ENCODE assay signal across 8 cellular contexts in the genomic region with DNA sequence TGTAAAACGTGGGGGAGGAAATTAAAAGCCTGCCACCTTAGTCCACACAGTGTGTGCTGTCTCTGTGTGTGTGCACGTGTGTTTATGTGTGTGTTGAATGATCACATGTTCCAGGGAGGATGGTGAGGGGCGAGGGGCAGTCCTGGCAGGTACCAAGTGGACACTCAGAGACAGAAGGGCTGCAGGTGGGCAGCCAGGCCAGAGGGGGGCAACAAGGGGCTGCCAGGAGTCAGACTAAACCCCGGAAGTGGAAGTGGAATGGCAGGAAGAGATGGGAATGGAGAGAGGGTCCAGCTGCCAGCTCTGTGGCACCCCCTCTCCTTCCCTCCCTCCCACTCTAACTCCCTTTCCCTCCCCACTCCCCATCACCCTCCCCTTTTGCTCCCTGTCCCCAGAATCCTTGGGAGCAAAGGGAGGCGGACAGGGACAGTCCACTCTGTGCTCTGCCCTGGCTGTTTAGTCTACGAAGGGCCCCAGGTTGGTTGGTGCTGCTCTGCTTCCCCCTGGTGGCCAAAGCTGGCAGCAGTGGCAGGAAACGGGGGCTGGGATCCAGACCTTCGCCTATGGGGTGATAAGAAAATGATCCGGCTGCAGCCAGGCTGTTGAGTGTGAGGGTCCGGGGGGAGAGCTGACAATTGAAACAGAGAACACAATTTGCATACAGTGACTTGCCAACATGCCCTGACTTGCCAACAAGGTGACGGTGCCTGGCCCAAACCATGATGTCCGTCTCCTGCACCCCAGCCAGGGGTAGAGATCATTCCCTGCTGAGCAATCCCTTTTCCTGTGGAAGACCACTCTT. TPM values are rescaled to one million over a fixed set of nuclear protein-coding genes. Genes with fewer than 3 reads are reported as not detected.
DNase-seq lines count a peak whose midpoint lies in the region; ATAC-seq and TF ChIP-seq lines count a peak whose summit lies in the region.

No MANE protein-coding gene starts in this region.

- 31 to 32% methylated on average over 12 of the region's 12 CpGs for WGBS in thyroid gland, 2 donors

- H3K4me2 ChIP-seq in parathyroid adenoma (ENCODE audit: low read length), result no peak overlapping the region

- H3K4me1 ChIP-seq in SJSA1 (replicated peaks) (peaks cover 5% of the 10 kb centered on the region; the same call in 1 of the 2 replicates), parathyroid adenoma (no peaks in the 10 kb centered on the region), thyroid gland (peaks cover 10 to 23% of the 10 kb centered on the region in 2 donors)

- peak; percentile 98 for TF ChIP-seq CTCF in LNCAP (IDR thresholded peaks at IDR 0.05)
- peak; percentile 88 for TF ChIP-seq CTCF in parathyroid adenoma (IDR thresholded peaks at IDR 0.05)
- TF ChIP-seq CTCF in thyroid gland (IDR thresholded peaks at IDR 0.05), result peak; percentile 77 to 95 (median 82)

- H3K4me3 ChIP-seq in SJSA1 (no peak overlapping the region), parathyroid adenoma (ENCODE audit: low read depth, low read length) (no peak overlapping the region), thyroid gland (replicated peaks in 1 of 3) (no peak overlapping the region)

- no peaks in the 10 kb centered on the region for H3K79me2 ChIP-seq in parathyroid adenoma

- ATAC-seq in GM19023 (IDR thresholded peaks at IDR 0.05; ENCODE audit: unreplicated experiment) (peak; percentile 77), Right ventricle myocardium inferior (peak; percentile 59)

- peak; percentile 90 for DNase-seq in AG20443 (ENCODE audit: low spot score)
- DNase-seq in SJSA1 (ENCODE audit: low read depth in 1 of 2, low spot score in 2 of 2), result peak; percentile 59 to 69
- peak; percentile 63 for DNase-seq in activated naive CD4-positive, alpha-beta T cell treated with anti-CD3 and anti-CD28 coated beads, Interleukin-2, amount 50 U/mL, for 16 hours
- DNase-seq in Right ventricle myocardium inferior (ENCODE audit: missing footprints), result peak; percentile 86
- peak; percentile 74 to 79 for DNase-seq in thyroid gland

- TF ChIP-seq POLR2A in thyroid gland (IDR thresholded peaks at IDR 0.05), result no peak

- H3K9ac ChIP-seq in parathyroid adenoma, result no peak overlapping the region

- no peak overlapping the region for H3K27ac ChIP-seq in SJSA1
- no peak overlapping the region for H3K27ac ChIP-seq in parathyroid adenoma
- peak overlapping the region in 1 of 3 donors; percentile 8 for H3K27ac ChIP-seq in thyroid gland

- H3K9me3 ChIP-seq in SJSA1 (replicated peaks) (no peaks in the 10 kb centered on the region), parathyroid adenoma (ENCODE audit: control insufficient read depth, low read length) (no peaks in the 10 kb centered on the region), thyroid gland (no peaks in the 10 kb centered on the region)

- intact Hi-C loops in Right ventricle myocardium inferior (cut with DNase I) (loop anchor here (1.0 to 10.0 kb wide), 4 partner anchors 57 to 518 kb away; no protein-coding TSS in a partner anchor), thyroid gland (cut with DNase I) (loop anchor here (5.0 kb wide), 1 partner anchor 45 kb away; no protein-coding TSS in a partner anchor)

- no peaks in the 10 kb centered on the region for H3K36me3 ChIP-seq in SJSA1
- H3K36me3 ChIP-seq in parathyroid adenoma (ENCODE audit: control insufficient read depth, insufficient read depth, low read length), result no peaks in the 10 kb centered on the region
- peaks cover 0 to 4% of the 10 kb centered on the region in 2 donors for H3K36me3 ChIP-seq in thyroid gland

- peak overlapping the region; percentile 77 for H2AFZ ChIP-seq in parathyroid adenoma

- H3K27me3 ChIP-seq in SJSA1 (replicated peaks) (no peaks in the 10 kb centered on the region), parathyroid adenoma (ENCODE audit: control insufficient read depth, insufficient read depth, low read length) (no peaks in the 10 kb centered on the region), thyroid gland (no peaks in the 10 kb centered on the region)

RNA-seq across cellular contexts. Expression of gene P2RY2, which starts 24.4 kb away (rescaled TPM):
- not detected in 2 replicates for total RNA-seq in SJSA1 (2014; rRNA removed; shearing (Covaris generic))
- total RNA-seq in Right ventricle myocardium inferior (20.0 TPM), thyroid gland (10 to 100 TPM; 29.3 to 38.1 (median 37.7) TPM)

RNA-seq across cellular contexts. Expression of gene P2RY6, which starts 29.6 kb away (rescaled TPM):
- total RNA-seq in SJSA1 (2014; rRNA removed; shearing (Covaris generic)), result not detected in 2 replicates
- total RNA-seq in Right ventricle myocardium inferior (2.8 TPM), thyroid gland (1 to 10 TPM in 3 of 4 donors, under 1 TPM in 1; 0.93 to 4.0 (median 2.8) TPM)

Comparison
In these comparisons a context has a peak if more than half of its experiments do, and no peak if none do; other contexts are left out.
1. RNA of gene P2RY2, which starts 24.4 kb away (total RNA-seq): 29.3 to 38.1 TPM in thyroid gland and 20.0 TPM in Right ventricle myocardium inferior (single experiment); not detected in SJSA1; every median in the first group is over 10 times any median in the second.
2. Peak in every context shown above with its lines, with median percentiles within 50 percentile points of each other: DNase-seq and CTCF ChIP-seq.